In genomic region chr1:32702599-32703478, GRCh38 we compare ENCODE assay signal across 8 cellular contexts. TPM values are rescaled to one million over a fixed set of nuclear protein-coding genes. Genes with fewer than 3 reads are reported as not detected.
DNase-seq lines count a peak whose midpoint lies in the region; ATAC-seq and TF ChIP-seq lines count a peak whose summit lies in the region.

Gene SYNC, minus strand, starts transcription at chr1:32702770. Its CDS starts 110 bp downstream, at chr1:32702660.

- no peaks in the 10 kb centered on the region for H3K36me3 ChIP-seq in HAP-1 (replicated peaks)

- H3K4me3 ChIP-seq in AG10803 (ENCODE audit: low read length) = peak within 1 kb of the TSS; percentile 92
- H3K4me3 ChIP-seq in HAP-1 = peak within 1 kb of the TSS; percentile 50
- H3K4me3 ChIP-seq in foreskin fibroblast (ENCODE audit: low read depth in 1 of 2, low read length in 2 of 2) = peak within 1 kb of the TSS; percentile 82 to 94

- TF ChIP-seq CTCF in AG10803 (conservative IDR thresholded peaks at IDR 0.05; ENCODE audit: low read length) (no peak), foreskin fibroblast (IDR thresholded peaks at IDR 0.05; ENCODE audit: low read depth, low read length) (no peak), natural killer cell (IDR thresholded peaks at IDR 0.05) (no peak)

- H3K9me3 Mint-ChIP-seq in activated T-helper 1 cell treated with anti-CD3 and anti-CD28 coated beads, Interleukin-12 subunit alpha, Interleukin-12 subunit beta, Interleukin-2, Interleukin-4 antibody, amounts not matched to agents 30 ng/mL and 10 ng/mL and 1 ng/mL, durations not matched to agents 14 hours and 24 hours and 36 hours = no peaks in the 10 kb centered on the region
- H3K9me3 Mint-ChIP-seq in natural killer cell = no peaks in the 10 kb centered on the region

- peaks cover 6% of the 10 kb centered on the region for H3K4me1 ChIP-seq in HAP-1

- in situ Hi-C loops in HAP-1 (cut with MboI; ENCODE audit: low sequenced_read_pairs) = no loop called here

- peaks cover 4% of the 10 kb centered on the region for H3K4me1 Mint-ChIP-seq in activated T-helper 1 cell treated with anti-CD3 and anti-CD28 coated beads, Interleukin-12 subunit alpha, Interleukin-12 subunit beta, Interleukin-2, Interleukin-4 antibody, amounts not matched to agents 30 ng/mL and 10 ng/mL and 1 ng/mL, durations not matched to agents 14 hours and 24 hours and 36 hours (ENCODE audit: low read depth)
- peaks cover 7 to 14% of the 10 kb centered on the region in 2 donors for H3K4me1 Mint-ChIP-seq in natural killer cell

- ATAC-seq in natural killer cell = peak; percentile 38 to 62 (median 58)
- ATAC-seq in HG02938 (IDR thresholded peaks at IDR 0.05; ENCODE audit: unreplicated experiment) = no peak
- ATAC-seq in HG02610 (IDR thresholded peaks at IDR 0.05; ENCODE audit: unreplicated experiment) = no peak
- ATAC-seq in HG03108 (IDR thresholded peaks at IDR 0.05; ENCODE audit: unreplicated experiment) = no peak

- DNase-seq in AG10803 (ENCODE audit: low read depth) (peak; percentile 86), HAP-1 (ENCODE audit: low spot score in 2 of 2) (peak; percentile 38 to 82), foreskin fibroblast (peak; percentile 58 to 76), natural killer cell (no peak)
- peak; percentile 17 for DNase-seq in activated T-helper 1 cell treated with anti-CD3 and anti-CD28 coated beads, Interleukin-12 subunit alpha, Interleukin-12 subunit beta, Interleukin-2, Interleukin-4 antibody, amounts not matched to agents 30 ng/mL and 10 ng/mL and 1 ng/mL, durations not matched to agents 14 hours and 24 hours and 36 hours (ENCODE audit: low spot score)

- peak within 1 kb of the TSS; percentile 33 for H3K4me3 Mint-ChIP-seq in activated T-helper 1 cell treated with anti-CD3 and anti-CD28 coated beads, Interleukin-12 subunit alpha, Interleukin-12 subunit beta, Interleukin-2, Interleukin-4 antibody, amounts not matched to agents 30 ng/mL and 10 ng/mL and 1 ng/mL, durations not matched to agents 14 hours and 24 hours and 36 hours
- peak within 1 kb of the TSS; percentile 72 for H3K4me3 Mint-ChIP-seq in natural killer cell

- H3K27me3 ChIP-seq in HAP-1 (ENCODE audit: low read depth) = no peaks in the 10 kb centered on the region

- H3K27me3 Mint-ChIP-seq in activated T-helper 1 cell treated with anti-CD3 and anti-CD28 coated beads, Interleukin-12 subunit alpha, Interleukin-12 subunit beta, Interleukin-2, Interleukin-4 antibody, amounts not matched to agents 30 ng/mL and 10 ng/mL and 1 ng/mL, durations not matched to agents 14 hours and 24 hours and 36 hours (ENCODE audit: insufficient read depth) = peaks cover 34% of the 10 kb centered on the region
- H3K27me3 Mint-ChIP-seq in natural killer cell (ENCODE audit: low read depth in 2 of 2) = peaks cover 14 to 26% of the 10 kb centered on the region in 2 donors

- intact Hi-C loops in activated T-helper 1 cell treated with anti-CD3 and anti-CD28 coated beads, Interleukin-12 subunit alpha, Interleukin-12 subunit beta, Interleukin-2, Interleukin-4 antibody, amounts not matched to agents 30 ng/mL and 10 ng/mL and 1 ng/mL, durations not matched to agents 14 hours and 24 hours and 36 hours (cut with micrococcal nuclease) = no loop called here
- intact Hi-C loops in natural killer cell (cut with micrococcal nuclease) = no loop called here

- H3K27ac Mint-ChIP-seq in activated T-helper 1 cell treated with anti-CD3 and anti-CD28 coated beads, Interleukin-12 subunit alpha, Interleukin-12 subunit beta, Interleukin-2, Interleukin-4 antibody, amounts not matched to agents 30 ng/mL and 10 ng/mL and 1 ng/mL, durations not matched to agents 14 hours and 24 hours and 36 hours = no peak within 1 kb of the TSS
- H3K27ac Mint-ChIP-seq in natural killer cell = peak within 1 kb of the TSS in 1 of 2 donors; percentile 19

- no peaks in the 10 kb centered on the region for H3K9me3 ChIP-seq in HAP-1

- H3K36me3 Mint-ChIP-seq in activated T-helper 1 cell treated with anti-CD3 and anti-CD28 coated beads, Interleukin-12 subunit alpha, Interleukin-12 subunit beta, Interleukin-2, Interleukin-4 antibody, amounts not matched to agents 30 ng/mL and 10 ng/mL and 1 ng/mL, durations not matched to agents 14 hours and 24 hours and 36 hours (ENCODE audit: low read depth) = peaks cover 3% of the 10 kb centered on the region
- H3K36me3 Mint-ChIP-seq in natural killer cell = no peaks in the 10 kb centered on the region

RNA-seq across cellular contexts. Expression of gene SYNC, which starts in this region (rescaled TPM):
- total RNA-seq in activated T-helper 1 cell treated with anti-CD3 and anti-CD28 coated beads, Interleukin-12 subunit alpha, Interleukin-12 subunit beta, Interleukin-2, Interleukin-4 antibody, amounts not matched to agents 30 ng/mL and 10 ng/mL and 1 ng/mL, durations not matched to agents 14 hours and 24 hours and 36 hours = 0.05 TPM in 1 of 2 replicates, not detected in the other
- total RNA-seq in natural killer cell = not detected

Comparison
In these comparisons a context has a peak if more than half of its experiments do, and no peak if none do; other contexts are left out.
1. Peak in DNase-seq in activated T-helper 1 cell treated with anti-CD3 and anti-CD28 coated beads, Interleukin-12 subunit alpha, Interleukin-12 subunit beta, Interleukin-2, Interleukin-4 antibody, amounts not matched to agents 30 ng/mL and 10 ng/mL and 1 ng/mL, durations not matched to agents 14 hours and 24 hours and 36 hours; RNA of the gene not detected or under 1 TPM.
2. Peak in ATAC-seq in natural killer cell; RNA of the gene not detected or under 1 TPM.